ENCODE assay signal across 1 cellular context in the genomic region with DNA sequence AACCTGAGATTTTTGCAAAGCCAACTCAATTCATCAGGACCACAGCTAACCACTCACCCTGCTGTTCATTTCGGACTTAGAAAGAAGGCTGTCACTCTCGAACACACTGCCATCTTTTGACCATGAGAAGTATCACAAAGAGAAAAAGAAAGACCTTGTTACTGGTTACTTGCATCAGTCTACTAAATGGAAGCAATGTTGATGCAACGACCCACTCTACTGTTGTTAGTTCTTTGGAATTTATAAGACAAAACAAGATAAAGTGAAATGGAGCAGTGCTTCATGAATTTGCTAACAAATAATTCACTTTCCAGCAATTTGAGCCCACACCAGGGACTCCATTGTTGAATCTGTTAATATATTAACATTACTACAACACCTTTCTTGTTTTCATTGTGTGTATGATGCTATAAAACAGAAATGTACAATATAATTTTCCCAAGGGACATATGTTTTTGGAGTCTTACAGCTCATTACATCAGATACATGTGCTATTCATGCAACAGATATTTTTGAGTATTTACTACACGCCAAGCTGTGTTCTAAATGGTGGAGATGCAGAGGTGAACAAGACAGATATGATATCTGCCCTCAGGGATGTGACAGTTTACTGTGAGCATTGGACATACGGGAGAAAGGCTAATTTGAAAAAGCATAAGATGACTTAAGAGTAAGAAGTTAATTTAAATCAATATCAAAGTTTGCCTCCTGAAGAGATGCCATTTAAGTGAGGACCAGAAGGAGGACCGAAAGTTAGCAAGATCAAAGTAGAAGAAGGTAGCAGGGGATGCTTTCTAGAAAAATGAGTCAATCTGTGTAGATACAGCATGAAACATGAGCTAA.
TF ChIP-seq lines count a peak whose summit lies in the region.

No MANE protein-coding gene starts in this region.

TF ChIP-seq in neural cell, 6 proteins besides CTCF, POLR2A, EP300 and RAD21 (continued from another document):
- TF ChIP-seq, protein P1, sequence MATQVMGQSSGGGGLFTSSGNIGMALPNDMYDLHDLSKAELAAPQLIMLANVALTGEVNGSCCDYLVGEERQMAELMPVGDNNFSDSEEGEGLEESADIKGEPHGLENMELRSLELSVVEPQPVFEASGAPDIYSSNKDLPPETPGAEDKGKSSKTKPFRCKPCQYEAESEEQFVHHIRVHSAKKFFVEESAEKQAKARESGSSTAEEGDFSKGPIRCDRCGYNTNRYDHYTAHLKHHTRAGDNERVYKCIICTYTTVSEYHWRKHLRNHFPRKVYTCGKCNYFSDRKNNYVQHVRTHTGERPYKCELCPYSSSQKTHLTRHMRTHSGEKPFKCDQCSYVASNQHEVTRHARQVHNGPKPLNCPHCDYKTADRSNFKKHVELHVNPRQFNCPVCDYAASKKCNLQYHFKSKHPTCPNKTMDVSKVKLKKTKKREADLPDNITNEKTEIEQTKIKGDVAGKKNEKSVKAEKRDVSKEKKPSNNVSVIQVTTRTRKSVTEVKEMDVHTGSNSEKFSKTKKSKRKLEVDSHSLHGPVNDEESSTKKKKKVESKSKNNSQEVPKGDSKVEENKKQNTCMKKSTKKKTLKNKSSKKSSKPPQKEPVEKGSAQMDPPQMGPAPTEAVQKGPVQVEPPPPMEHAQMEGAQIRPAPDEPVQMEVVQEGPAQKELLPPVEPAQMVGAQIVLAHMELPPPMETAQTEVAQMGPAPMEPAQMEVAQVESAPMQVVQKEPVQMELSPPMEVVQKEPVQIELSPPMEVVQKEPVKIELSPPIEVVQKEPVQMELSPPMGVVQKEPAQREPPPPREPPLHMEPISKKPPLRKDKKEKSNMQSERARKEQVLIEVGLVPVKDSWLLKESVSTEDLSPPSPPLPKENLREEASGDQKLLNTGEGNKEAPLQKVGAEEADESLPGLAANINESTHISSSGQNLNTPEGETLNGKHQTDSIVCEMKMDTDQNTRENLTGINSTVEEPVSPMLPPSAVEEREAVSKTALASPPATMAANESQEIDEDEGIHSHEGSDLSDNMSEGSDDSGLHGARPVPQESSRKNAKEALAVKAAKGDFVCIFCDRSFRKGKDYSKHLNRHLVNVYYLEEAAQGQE (IDR thresholded peaks at IDR 0.05; ENCODE audit: borderline replicate concordance): no peak
- TF ChIP-seq TAF1 (IDR thresholded peaks at IDR 0.05; ENCODE audit: low read depth) (no peak), EZH2 (IDR thresholded peaks at IDR 0.05; ENCODE audit: borderline replicate concordance, insufficient read depth, low read length, poor library complexity, severe bottlenecking) (no peak)
